Comparison of ENCODE assay signal across 31 cellular contexts in genomic region chr15:65629548-65629947, GRCh38.
"Had no signal": no experiment of that assay in that cellular context is flagged by ENCODE, and none has a peak within 500 bp of the region (broad histone marks: within the 10 kb centered on the region; RNA-seq: fewer than 3 reads in every experiment).

No MANE protein-coding gene starts in this region.

- DNase-seq: activated CD4-positive, alpha-beta T cell treated with anti-CD3 and anti-CD28 coated beads for 48 hours; activated CD4-positive, alpha-beta T cell treated with anti-CD3 and anti-CD28 coated beads, Interleukin-2, amount 50 U/mL, for 1 hour; activated CD4-positive, alpha-beta T cell treated with anti-CD3 and anti-CD28 coated beads, Interleukin-2, amount 50 U/mL, for 48 hours; activated CD8-positive, alpha-beta memory T cell treated with anti-CD3 and anti-CD28 coated beads for 24 hours; activated CD8-positive, alpha-beta T cell treated with anti-CD3 and anti-CD28 coated beads for 36 hours; activated effector memory CD4-positive, alpha-beta T cell treated with Interleukin-2 at 50 U/mL for 16 hours; activated gamma-delta T cell treated with Interleukin-2 at 50 U/mL for 16 hours; activated naive CD4-positive, alpha-beta T cell treated with anti-CD3 and anti-CD28 coated beads, Interleukin-2, amount 50 U/mL, for 16 hours; activated naive CD4-positive, alpha-beta T cell treated with Interleukin-2 at 50 U/mL for 16 hours; activated T-cell treated with anti-CD3 and anti-CD28 coated beads, Interleukin-2, amount 50 U/mL, for 4 hours; adrenal gland; amygdala; aorta; body of pancreas; caudate nucleus; cortex of kidney; dermis blood vessel endothelial cell; effector CD4-positive, alpha-beta T cell; effector memory CD8-positive, alpha-beta T cell; erythroblast; foreskin keratinocyte; gastrocnemius medialis; glutamatergic neuron; heart left ventricle; T1000 had no signal

- H3K4me3 ChIP-seq: adrenal gland, body of pancreas, esophagus muscularis mucosa, gastrocnemius medialis, heart left ventricle had no signal

- H3K27me3 Mint-ChIP-seq: activated CD8-positive, alpha-beta T cell treated with anti-CD3 and anti-CD28 coated beads for 36 hours; activated naive CD8-positive, alpha-beta T cell; activated T-helper 17 cell treated with anti-CD3 and anti-CD28 coated beads, Interleukin-2, amount 50 U/mL, for 72 hours; effector memory CD8-positive, alpha-beta T cell had no signal

- H3K9me3 Mint-ChIP-seq: activated CD8-positive, alpha-beta T cell treated with anti-CD3 and anti-CD28 coated beads for 36 hours; activated T-cell treated with anti-CD3 and anti-CD28 coated beads, Interleukin-2, amount 50 U/mL, for 4 hours; activated T-helper 17 cell treated with anti-CD3 and anti-CD28 coated beads, Interleukin-2, amount 50 U/mL, for 72 hours; effector memory CD8-positive, alpha-beta T cell; T-helper 1 cell treated with Interleukin-12 subunit alpha and Interleukin-12 subunit beta and Interleukin-4 antibody, amounts not matched to agents 30 μg/mL and 1 μg/mL, for 36 hours; T-helper 2 cell treated with Interferon-gamma antibody and Interleukin-4, amounts not matched to agents 5 μg/mL and 100 μg/mL, for 36 hours had no signal

- H3K27ac ChIP-seq: adrenal gland, body of pancreas, esophagus muscularis mucosa, foreskin keratinocyte, gastrocnemius medialis, heart left ventricle had no signal

- H3K4me3 Mint-ChIP-seq: activated CD8-positive, alpha-beta T cell treated with anti-CD3 and anti-CD28 coated beads for 36 hours; activated naive CD8-positive, alpha-beta T cell; activated T-cell treated with anti-CD3 and anti-CD28 coated beads, Interleukin-2, amount 50 U/mL, for 4 hours; activated T-helper 17 cell treated with anti-CD3 and anti-CD28 coated beads, Interleukin-2, amount 50 U/mL, for 72 hours; T-helper 1 cell treated with Interleukin-12 subunit alpha and Interleukin-12 subunit beta and Interleukin-4 antibody, amounts not matched to agents 30 μg/mL and 1 μg/mL, for 36 hours; T-helper 2 cell treated with Interferon-gamma antibody and Interleukin-4, amounts not matched to agents 5 μg/mL and 100 μg/mL, for 36 hours had no signal

- H3K9me3 ChIP-seq: adrenal gland, body of pancreas, esophagus muscularis mucosa, gastrocnemius medialis, heart left ventricle had no signal

- H3K4me1 ChIP-seq: body of pancreas, esophagus muscularis mucosa, foreskin keratinocyte, gastrocnemius medialis had no signal

- H3K27ac Mint-ChIP-seq: activated CD8-positive, alpha-beta T cell treated with anti-CD3 and anti-CD28 coated beads for 36 hours; activated naive CD8-positive, alpha-beta T cell; activated T-helper 17 cell treated with anti-CD3 and anti-CD28 coated beads, Interleukin-2, amount 50 U/mL, for 72 hours; effector memory CD8-positive, alpha-beta T cell; T-helper 1 cell treated with Interleukin-12 subunit alpha and Interleukin-12 subunit beta and Interleukin-4 antibody, amounts not matched to agents 30 μg/mL and 1 μg/mL, for 36 hours; T-helper 2 cell treated with Interferon-gamma antibody and Interleukin-4, amounts not matched to agents 5 μg/mL and 100 μg/mL, for 36 hours had no signal

- H3K27me3 ChIP-seq: adrenal gland, body of pancreas, esophagus muscularis mucosa, foreskin keratinocyte, gastrocnemius medialis, heart left ventricle had no signal

- H3K36me3 ChIP-seq: adrenal gland, gastrocnemius medialis had no signal

- ATAC-seq: activated CD4-positive, CD25-positive, alpha-beta regulatory T cell treated with anti-CD3 and anti-CD28 coated beads, Interleukin-2, amount 50 U/mL, for 24 hours; activated CD8-positive, alpha-beta T cell treated with anti-CD3 and anti-CD28 coated beads for 36 hours; activated T-cell treated with anti-CD3 and anti-CD28 coated beads, Interleukin-2, amount 50 U/mL, for 4 hours; activated T-helper 17 cell treated with anti-CD3 and anti-CD28 coated beads, Interleukin-2, amount 50 U/mL, for 72 hours; body of pancreas; effector memory CD8-positive, alpha-beta T cell; foreskin keratinocyte; gastrocnemius medialis; heart left ventricle had no signal
